1 cellular context compared by ENCODE assay signal in genomic region chr19:19656451-19657396, GRCh38.
TF ChIP-seq lines count a peak whose summit lies in the region.

No MANE protein-coding gene starts in this region.

TF ChIP-seq in GM12891, 5 proteins besides CTCF, POLR2A, EP300 and RAD21:
- TF ChIP-seq TAF1 (IDR thresholded peaks at IDR 0.05; ENCODE audit: low read depth, low read length) = no peak
- no peak for TF ChIP-seq POU2F2 (IDR thresholded peaks at IDR 0.05; ENCODE audit: low read depth, low read length)
- TF ChIP-seq POLR2AphosphoS5 (IDR thresholded peaks at IDR 0.05; ENCODE audit: low read depth, low read length) = no peak
- TF ChIP-seq SPI1 (IDR thresholded peaks at IDR 0.05; ENCODE audit: low read depth, low read length) = no peak
- no peak for TF ChIP-seq PAX5 (IDR thresholded peaks at IDR 0.05; ENCODE audit: insufficient read depth, low read length, severe bottlenecking)
TF ChIP-seq in GM12891: peak in this region for 0.
